Comparison of ENCODE assay signal across 2 cellular contexts in the genomic region with DNA sequence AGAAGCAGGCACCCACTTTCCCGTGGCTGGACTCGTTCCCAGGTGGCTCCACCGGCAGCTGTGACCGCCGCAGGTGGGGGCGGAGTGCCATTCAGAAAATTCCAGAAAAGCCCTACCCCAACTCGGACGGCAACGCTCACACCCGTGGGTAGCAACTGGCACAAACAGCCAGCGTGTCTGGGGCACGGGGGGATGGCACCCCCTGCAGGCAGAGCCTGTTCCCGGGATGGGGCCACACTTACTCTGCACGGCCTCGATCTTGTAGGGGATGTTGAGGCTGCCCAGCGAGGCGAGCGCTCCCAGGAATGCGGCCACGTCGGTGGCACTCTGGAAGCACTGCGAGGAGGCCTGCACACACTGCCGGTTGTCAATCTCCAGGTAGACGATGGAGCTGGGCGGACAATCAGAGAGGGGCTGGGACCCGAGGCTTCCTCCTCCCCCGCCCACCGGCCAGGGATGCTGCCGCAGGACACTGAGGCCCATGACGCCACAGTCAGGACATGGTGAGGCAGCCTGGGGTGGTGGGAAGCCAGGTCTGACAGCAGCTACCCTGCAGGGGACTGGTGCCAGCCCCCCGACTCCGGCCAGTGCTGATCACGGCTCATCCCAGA.
TF ChIP-seq lines count a peak whose summit lies in the region.

No MANE protein-coding gene starts in this region.

TF ChIP-seq in SK-N-SH, 30 proteins besides CTCF, POLR2A, EP300 and RAD21 (continued from another document):
- TF ChIP-seq USF1 (IDR thresholded peaks at IDR 0.05; ENCODE audit: borderline replicate concordance, low read depth): no peak
- no peak for TF ChIP-seq FOSL2 (IDR thresholded peaks at IDR 0.05; ENCODE audit: borderline replicate concordance, low read depth)
- TF ChIP-seq YY1 (IDR thresholded peaks at IDR 0.05; ENCODE audit: low read depth): no peak
- TF ChIP-seq RXRA (IDR thresholded peaks at IDR 0.05; ENCODE audit: borderline replicate concordance, low read depth): no peak
- TF ChIP-seq REST (IDR thresholded peaks at IDR 0.05; ENCODE audit: low read depth, low read length): no peak
- no peak for TF ChIP-seq MEF2A (IDR thresholded peaks at IDR 0.05; ENCODE audit: borderline replicate concordance, low read depth)

TF ChIP-seq in SK-N-SH treated with all-trans-retinoic acid at 6 μM for 48 hours, 23 proteins besides CTCF, POLR2A, EP300 and RAD21 (continued from another document):
- TF ChIP-seq TSHZ2 (CRISPR knock-in tag; IDR thresholded peaks at IDR 0.05): no peak
- TF ChIP-seq ZFP3 (CRISPR knock-in tag; IDR thresholded peaks at IDR 0.05): no peak
- TF ChIP-seq ZNF565 (CRISPR knock-in tag; conservative IDR thresholded peaks at IDR 0.05; ENCODE audit: low read depth): no peak
- no peak for TF ChIP-seq GLIS3 (CRISPR knock-in tag; IDR thresholded peaks at IDR 0.05)
- TF ChIP-seq ZNF8 (CRISPR knock-in tag; IDR thresholded peaks at IDR 0.05): no peak
- TF ChIP-seq, protein P1, sequence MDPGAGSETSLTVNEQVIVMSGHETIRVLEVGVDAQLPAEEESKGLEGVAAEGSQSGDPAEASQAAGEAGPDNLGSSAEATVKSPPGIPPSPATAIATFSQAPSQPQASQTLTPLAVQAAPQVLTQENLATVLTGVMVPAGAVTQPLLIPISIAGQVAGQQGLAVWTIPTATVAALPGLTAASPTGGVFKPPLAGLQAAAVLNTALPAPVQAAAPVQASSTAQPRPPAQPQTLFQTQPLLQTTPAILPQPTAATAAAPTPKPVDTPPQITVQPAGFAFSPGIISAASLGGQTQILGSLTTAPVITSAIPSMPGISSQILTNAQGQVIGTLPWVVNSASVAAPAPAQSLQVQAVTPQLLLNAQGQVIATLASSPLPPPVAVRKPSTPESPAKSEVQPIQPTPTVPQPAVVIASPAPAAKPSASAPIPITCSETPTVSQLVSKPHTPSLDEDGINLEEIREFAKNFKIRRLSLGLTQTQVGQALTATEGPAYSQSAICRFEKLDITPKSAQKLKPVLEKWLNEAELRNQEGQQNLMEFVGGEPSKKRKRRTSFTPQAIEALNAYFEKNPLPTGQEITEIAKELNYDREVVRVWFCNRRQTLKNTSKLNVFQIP (CRISPR knock-in tag; IDR thresholded peaks at IDR 0.05; ENCODE audit: borderline replicate concordance, low read depth): no peak
- TF ChIP-seq OSR1 (CRISPR knock-in tag; IDR thresholded peaks at IDR 0.05): no peak
- no peak for TF ChIP-seq ISL1 (CRISPR knock-in tag; IDR thresholded peaks at IDR 0.05)
TF ChIP-seq in SK-N-SH treated with all-trans-retinoic acid at 6 μM for 48 hours: peak in this region for 0.
